Comparison of ENCODE assay signal across 19 cellular contexts in genomic region chr7:138658889-138659288, GRCh38. TPM values are rescaled to one million over a fixed set of nuclear protein-coding genes. Genes with fewer than 3 reads are reported as not detected.
DNase-seq lines count a peak whose midpoint lies in the region; ATAC-seq and TF ChIP-seq lines count a peak whose summit lies in the region.
"Had no signal": no experiment of that assay in that cellular context is flagged by ENCODE, and none has a peak within 500 bp of the region (broad histone marks: within the 10 kb centered on the region; RNA-seq: fewer than 3 reads in every experiment).

No MANE protein-coding gene starts in this region.

- no peak overlapping the region for H3K4me2 ChIP-seq in PC-9
- H3K4me2 ChIP-seq: A549, BLaER1 had no signal

- intact Hi-C loops in PC-9 (cut with micrococcal nuclease; ENCODE audit: unreplicated experiment), result loop anchor here (2.0 kb wide), 1 partner anchor 94 kb away; no protein-coding TSS in a partner anchor

- H3K9me2 ChIP-seq in PC-9 (ENCODE audit: insufficient read depth), result no peaks in the 10 kb centered on the region

- ATAC-seq in HG02571 (IDR thresholded peaks at IDR 0.05; ENCODE audit: unreplicated experiment), result no peak
- ATAC-seq in HG03520 (IDR thresholded peaks at IDR 0.05; ENCODE audit: unreplicated experiment), result no peak
- ATAC-seq: A549 had no signal

- H3K27me3 ChIP-seq in PC-9 (ENCODE audit: insufficient read depth, low read depth), result no peaks in the 10 kb centered on the region
- H3K27me3 ChIP-seq: BLaER1 had no signal

- H3K36me3 ChIP-seq in PC-9 (ENCODE audit: low read depth), result no peaks in the 10 kb centered on the region
- H3K36me3 ChIP-seq: BLaER1 had no signal

- TF ChIP-seq CTCF in PC-9 (conservative IDR thresholded peaks at IDR 0.05), result no peak

- peak overlapping the region; percentile 48 for H3K27ac ChIP-seq in PC-9
- H3K27ac ChIP-seq: 22Rv1, A549, BLaER1 had no signal

- H3K4me1 ChIP-seq in PC-9 (replicated peaks; ENCODE audit: insufficient read depth), result peaks cover 41% of the 10 kb centered on the region
- H3K4me1 ChIP-seq: A549 had no signal

- DNase-seq in DMS53 (lab: John Stamatoyannopoulos, UW), result peak; percentile 16
- DNase-seq in DMS53 treated with DMSO at 0.1 percent for 48 hours (lab: John Stamatoyannopoulos, UW; ENCODE audit: unreplicated experiment), result no peak
- DNase-seq in PC-9, result peak; percentile 36 to 82
- peak; percentile 60 for DNase-seq in islet precursor cell
- no peak for DNase-seq in iPS-NIHi7 (ENCODE audit: extremely low spot score)
- DNase-seq: Calu3; CD4-positive, alpha-beta memory T cell; DMS 273 treated with DMSO at 0.1 percent for 48 hours; DMS79; GF-D8; GOT3; H7 had no signal

- H3F3A ChIP-seq in PC-9 (ENCODE audit: insufficient read depth, low read depth), result peaks cover 23% of the 10 kb centered on the region; the same call in 1 of the 2 replicates

- POLR2A ChIA-PET in PC-9 (lab: Charles Lee; ENCODE audit: unreplicated experiment), result no interaction called here

- H4K20me1 ChIP-seq in PC-9 (ENCODE audit: insufficient read depth), result no peaks in the 10 kb centered on the region
- H4K20me1 ChIP-seq: BLaER1 had no signal

- CTCF ChIA-PET in PC-9 (lab: Charles Lee), result no interaction called here

- no peak overlapping the region for H2AFZ ChIP-seq in PC-9

- no TSS peak for BruUV-seq in PC-9 (replicated peaks; lab: Mats Ljungman, UMichigan)

- H3K4me3 ChIP-seq in PC-9, result no peak overlapping the region
- H3K4me3 ChIP-seq: A549, BLaER1 had no signal

- no peaks in the 10 kb centered on the region for H3K79me2 ChIP-seq in PC-9 (ENCODE audit: low read depth)

- 0 out of 2 replicates have a peak, but pooled peaks cover 11% of the 10 kb centered on the region for H3K9me3 ChIP-seq in PC-9 (ENCODE audit: insufficient read depth, low read depth)

RNA-seq across cellular contexts. Expression of gene SVOPL, which starts 42.3 kb away (rescaled TPM):
- 0.70 and 1.0 TPM in 2 replicates for total RNA-seq in PC-9 (2021)
- total RNA-seq: CD4-positive, alpha-beta memory T cell; Daoy; HT-29 had no signal

Comparison
In these comparisons a context has a peak if more than half of its experiments do, and no peak if none do; other contexts are left out.
1. DNase-seq: peak in DMS53 (single experiment), PC-9 (2 of 2) and islet precursor cell (single experiment); none in DMS53 treated with DMSO at 0.1 percent for 48 hours (single experiment) and iPS-NIHi7 (single experiment).